In the genomic region with DNA sequence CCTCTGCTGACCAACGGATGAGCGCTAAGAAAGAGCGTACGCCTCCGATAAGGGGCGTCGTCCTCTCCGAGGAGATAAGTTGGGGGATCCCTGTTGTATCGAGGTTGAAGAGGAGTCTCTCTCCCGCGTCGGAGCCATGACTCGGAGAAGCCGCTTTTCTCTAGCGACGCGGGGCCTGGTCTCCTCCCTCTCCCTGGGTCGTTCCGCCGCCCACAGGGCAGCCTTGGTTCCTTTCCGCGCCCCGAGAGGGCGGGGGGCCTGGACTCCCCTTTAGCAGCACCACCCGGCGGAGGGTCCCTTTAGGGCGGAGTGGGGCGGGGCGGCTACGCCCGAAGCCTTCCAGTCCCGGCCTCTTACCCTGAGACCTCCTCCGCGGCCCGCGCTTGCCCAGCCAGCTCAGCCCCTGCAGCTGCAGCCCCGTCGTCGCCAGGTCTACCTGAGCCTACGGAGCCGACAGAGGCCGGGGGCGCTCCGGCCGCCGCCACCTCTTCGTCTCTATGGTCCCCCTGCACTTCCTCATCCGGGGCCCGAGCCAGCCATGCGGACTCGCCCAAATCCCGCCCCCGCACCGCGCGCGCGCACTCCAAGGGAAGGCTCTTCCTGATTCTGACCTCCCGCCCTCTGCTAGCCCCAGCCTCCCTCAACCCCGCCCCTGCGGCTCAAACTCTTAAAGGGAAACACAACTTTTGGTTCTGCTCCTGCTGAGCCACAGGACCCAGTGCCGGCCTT, we compare ENCODE assay signal across 8 cellular contexts. TPM values are rescaled to one million over a fixed set of nuclear protein-coding genes. Genes with fewer than 3 reads are reported as not detected.
DNase-seq lines count a peak whose midpoint lies in the region; ATAC-seq and TF ChIP-seq lines count a peak whose summit lies in the region.

A gene (minus strand): TSS at position 497 of the 729 bp plus-strand sequence. CDS start 11,272 bp downstream, outside the sequence.

- H3K9me3 Mint-ChIP-seq in activated T-cell treated with anti-CD3 and anti-CD28 coated beads, Interleukin-2, amount 50 U/mL, for 24 hours: no peaks in the 10 kb centered on the region

- H3K27ac Mint-ChIP-seq in activated T-cell treated with anti-CD3 and anti-CD28 coated beads, Interleukin-2, amount 50 U/mL, for 24 hours: peak within 1 kb of the TSS; percentile 95

- ATAC-seq in GM21723 (IDR thresholded peaks at IDR 0.05; ENCODE audit: unreplicated experiment): peak; percentile 59

- peak within 1 kb of the TSS; percentile 95 for H3K4me3 Mint-ChIP-seq in activated T-cell treated with anti-CD3 and anti-CD28 coated beads, Interleukin-2, amount 50 U/mL, for 24 hours

- DNase-seq in DMS53 (lab: John Stamatoyannopoulos, UW): peak; percentile 91
- DNase-seq in KG1 (lab: John Stamatoyannopoulos, UW): peak; percentile 97
- peak; percentile 99 for DNase-seq in activated T-cell treated with anti-CD3 and anti-CD28 coated beads, Interleukin-2, amount 50 U/mL, for 24 hours
- DNase-seq in epithelial cell of proximal tubule (ENCODE audit: low read depth): no peak
- DNase-seq in mucosa of gallbladder (ENCODE audit: low spot score): peak; percentile 98
- DNase-seq in stimulated activated CD8-positive, alpha-beta memory T cell treated with anti-CD3 and anti-CD28 coated beads, Interleukin-4, amount 100 ng/mL, for 24 hours (ENCODE audit: low read depth): peak; percentile 99

- peaks cover 56% of the 10 kb centered on the region for H3K4me1 Mint-ChIP-seq in activated T-cell treated with anti-CD3 and anti-CD28 coated beads, Interleukin-2, amount 50 U/mL, for 24 hours (ENCODE audit: low read depth)

- no peaks in the 10 kb centered on the region for H3K27me3 Mint-ChIP-seq in activated T-cell treated with anti-CD3 and anti-CD28 coated beads, Interleukin-2, amount 50 U/mL, for 24 hours

- peak within 1 kb of the TSS; percentile 91 for H3K4me3 ChIP-seq in epithelial cell of proximal tubule (ENCODE audit: low read depth, low read length)

- H3K36me3 Mint-ChIP-seq in activated T-cell treated with anti-CD3 and anti-CD28 coated beads, Interleukin-2, amount 50 U/mL, for 24 hours (ENCODE audit: low read depth): peaks cover 48% of the 10 kb centered on the region

- TF ChIP-seq CTCF in epithelial cell of proximal tubule (conservative IDR thresholded peaks at IDR 0.05; ENCODE audit: low read depth, low read length): no peak

TF ChIP-seq in PFSK-1, 5 proteins besides CTCF, POLR2A, EP300 and RAD21:
- peak; percentile 81 for TF ChIP-seq POLR2AphosphoS5 (IDR thresholded peaks at IDR 0.05; ENCODE audit: low read depth, low read length)
- TF ChIP-seq TAF1 (IDR thresholded peaks at IDR 0.05; ENCODE audit: borderline replicate concordance, insufficient read depth, low read length): peak; percentile 82
- TF ChIP-seq FOXP2 (optimal IDR thresholded peaks at IDR 0.05; ENCODE audit: borderline replicate concordance, extremely low read depth, extremely low read length, insufficient read depth): peak; percentile 55
- TF ChIP-seq SIN3A (IDR thresholded peaks at IDR 0.05; ENCODE audit: borderline replicate concordance, insufficient read depth, low read length): 0 out of 2 replicates have a peak, but pooled peaks have one; percentile 21
- TF ChIP-seq, protein P1, sequence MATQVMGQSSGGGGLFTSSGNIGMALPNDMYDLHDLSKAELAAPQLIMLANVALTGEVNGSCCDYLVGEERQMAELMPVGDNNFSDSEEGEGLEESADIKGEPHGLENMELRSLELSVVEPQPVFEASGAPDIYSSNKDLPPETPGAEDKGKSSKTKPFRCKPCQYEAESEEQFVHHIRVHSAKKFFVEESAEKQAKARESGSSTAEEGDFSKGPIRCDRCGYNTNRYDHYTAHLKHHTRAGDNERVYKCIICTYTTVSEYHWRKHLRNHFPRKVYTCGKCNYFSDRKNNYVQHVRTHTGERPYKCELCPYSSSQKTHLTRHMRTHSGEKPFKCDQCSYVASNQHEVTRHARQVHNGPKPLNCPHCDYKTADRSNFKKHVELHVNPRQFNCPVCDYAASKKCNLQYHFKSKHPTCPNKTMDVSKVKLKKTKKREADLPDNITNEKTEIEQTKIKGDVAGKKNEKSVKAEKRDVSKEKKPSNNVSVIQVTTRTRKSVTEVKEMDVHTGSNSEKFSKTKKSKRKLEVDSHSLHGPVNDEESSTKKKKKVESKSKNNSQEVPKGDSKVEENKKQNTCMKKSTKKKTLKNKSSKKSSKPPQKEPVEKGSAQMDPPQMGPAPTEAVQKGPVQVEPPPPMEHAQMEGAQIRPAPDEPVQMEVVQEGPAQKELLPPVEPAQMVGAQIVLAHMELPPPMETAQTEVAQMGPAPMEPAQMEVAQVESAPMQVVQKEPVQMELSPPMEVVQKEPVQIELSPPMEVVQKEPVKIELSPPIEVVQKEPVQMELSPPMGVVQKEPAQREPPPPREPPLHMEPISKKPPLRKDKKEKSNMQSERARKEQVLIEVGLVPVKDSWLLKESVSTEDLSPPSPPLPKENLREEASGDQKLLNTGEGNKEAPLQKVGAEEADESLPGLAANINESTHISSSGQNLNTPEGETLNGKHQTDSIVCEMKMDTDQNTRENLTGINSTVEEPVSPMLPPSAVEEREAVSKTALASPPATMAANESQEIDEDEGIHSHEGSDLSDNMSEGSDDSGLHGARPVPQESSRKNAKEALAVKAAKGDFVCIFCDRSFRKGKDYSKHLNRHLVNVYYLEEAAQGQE (IDR thresholded peaks at IDR 0.05; ENCODE audit: insufficient read depth in 1 of 2, low read depth in 2 of 2, low read length in 2 of 2): peak in 1 of 2 experiments; percentile 42; a peak in 1 of 4 replicates

RNA-seq across cellular contexts. Expression of the gene that starts here (rescaled TPM):
- polyA plus RNA-seq in PFSK-1 (2012; ENCODE audit: insufficient read length, low read depth): 6.6 TPM
- total RNA-seq in epithelial cell of proximal tubule (15.9 and 16.1 TPM in 2 replicates), mucosa of gallbladder (51.9 TPM)
